In the genomic region with DNA sequence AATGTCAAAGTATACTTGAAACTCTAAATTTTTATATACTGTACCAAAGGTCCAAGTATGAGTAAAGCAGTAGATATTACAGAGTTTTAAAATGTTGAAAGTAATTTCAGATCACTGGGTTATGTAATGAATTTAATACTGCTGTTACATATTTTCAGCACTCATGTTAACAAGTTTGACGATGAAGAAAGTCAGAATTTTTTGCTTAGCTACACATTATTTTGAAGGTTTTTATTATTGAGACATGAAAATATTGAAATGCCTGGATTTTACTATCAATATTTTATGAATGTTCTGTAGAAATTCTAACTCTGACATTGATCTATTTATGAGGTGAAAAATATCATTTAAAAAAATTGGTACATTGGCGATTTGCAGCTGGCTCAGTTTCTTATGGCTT, we compare ENCODE assay signal across 7 cellular contexts.
"Had no signal": no experiment of that assay in that cellular context is flagged by ENCODE, and none has a peak within 500 bp of the region (broad histone marks: within the 10 kb centered on the region; RNA-seq: fewer than 3 reads in every experiment).

No MANE protein-coding gene starts in this region.

- FAIRE-seq: GM12878, GM12891, GM12892, GM18507, GM19239 had no signal

- ATAC-seq: GM12878 had no signal

- H3K4me3 ChIP-seq: GM12878 had no signal

- DNase-seq: GDM1, GF-D8 had no signal
